ENCODE assay signal across 12 cellular contexts in genomic region chr5:168282120-168282519, GRCh38. TPM values are rescaled to one million over a fixed set of nuclear protein-coding genes. Genes with fewer than 3 reads are reported as not detected.
A peak's percentile ranks its signal among the peaks of the same experiment; 100 is the strongest.
DNase-seq lines count a peak whose midpoint lies in the region; ATAC-seq, FAIRE-seq and TF ChIP-seq lines count a peak whose summit lies in the region.
"Had no signal": no experiment of that assay in that cellular context is flagged by ENCODE, and none has a peak within 500 bp of the region (broad histone marks: within the 10 kb centered on the region; RNA-seq: fewer than 3 reads in every experiment).

No MANE protein-coding gene starts in this region.

- no peak for FAIRE-seq in GM12892 (lab: Jason Lieb, UNC)
- FAIRE-seq: pancreas, TTC549 had no signal

- intact Hi-C loops in upper lobe of right lung (cut with DNase I), result no loop called here

- ATAC-seq in foreskin keratinocyte (peak; percentile 38), upper lobe of right lung (peak; percentile 95)
- ATAC-seq: left colon, PC-3 had no signal

- peaks cover 1% of the 10 kb centered on the region for H3K27me3 ChIP-seq in foreskin keratinocyte
- H3K27me3 ChIP-seq in upper lobe of right lung, result no peaks in the 10 kb centered on the region
- H3K27me3 ChIP-seq: pancreas had no signal

- H3K9me3 ChIP-seq in upper lobe of right lung, result no peaks in the 10 kb centered on the region
- H3K9me3 ChIP-seq: pancreas had no signal

- TF ChIP-seq CTCF in foreskin keratinocyte (conservative IDR thresholded peaks at IDR 0.05) (no peak), upper lobe of right lung (IDR thresholded peaks at IDR 0.05) (no peak)

- no peaks in the 10 kb centered on the region for H3K36me3 ChIP-seq in upper lobe of right lung
- H3K36me3 ChIP-seq: pancreas had no signal

- H3K27ac ChIP-seq in foreskin keratinocyte, result no peak overlapping the region
- no peak overlapping the region for H3K27ac ChIP-seq in upper lobe of right lung
- no peak overlapping the region for H3K27ac ChIP-seq in substantia nigra (ENCODE audit: low read depth, low read length, poor library complexity, severe bottlenecking)
- H3K27ac ChIP-seq: pancreas had no signal

- peak; percentile 68 for DNase-seq in DMS 273 (lab: John Stamatoyannopoulos, UW; ENCODE audit: unreplicated experiment)
- DNase-seq in DMS 273 treated with DMSO at 0.1 percent for 48 hours (lab: John Stamatoyannopoulos, UW), result no peak
- peak; percentile 90 for DNase-seq in SIG-M5 treated with dmso at 0.1 percent for 504 hours (lab: John Stamatoyannopoulos, UW; ENCODE audit: unreplicated experiment)
- DNase-seq in foreskin keratinocyte, result no peak
- peak; percentile 82 for DNase-seq in upper lobe of right lung
- DNase-seq in substantia nigra (lab: John Stamatoyannopoulos, UW), result no peak
- DNase-seq in ecto neural progenitor cell (ENCODE audit: low spot score), result no peak
- no peak for DNase-seq in GM12892 (ENCODE audit: insufficient read length)
- DNase-seq: left colon, pancreas, PC-3 had no signal

- H3K4me3 ChIP-seq in upper lobe of right lung, result no peak overlapping the region
- H3K4me3 ChIP-seq: pancreas had no signal

- H3K4me1 ChIP-seq in foreskin keratinocyte, result no peaks in the 10 kb centered on the region
- no peaks in the 10 kb centered on the region for H3K4me1 ChIP-seq in upper lobe of right lung
- H3K4me1 ChIP-seq: pancreas had no signal

- TF ChIP-seq POLR2A in GM12892 (IDR thresholded peaks at IDR 0.05; ENCODE audit: low read depth, low read length), result no peak

RNA-seq across cellular contexts. Expression of gene WWC1, which starts 9.3 kb away (rescaled TPM):
- total RNA-seq in foreskin keratinocyte (32.7 and 37.9 TPM in 2 replicates), upper lobe of right lung (94.2 TPM)
- polyA plus RNA-seq in foreskin keratinocyte, result 18.1 and 20.1 TPM in 2 replicates
- 4.9 TPM for polyA plus RNA-seq in GM12892 (2012; ENCODE audit: missing spikeins)

Comparison
In these comparisons a context has a peak if more than half of its experiments do, and no peak if none do; other contexts are left out.
1. DNase-seq: peak in DMS 273 (single experiment), SIG-M5 treated with dmso at 0.1 percent for 504 hours (single experiment) and upper lobe of right lung (single experiment); none in DMS 273 treated with DMSO at 0.1 percent for 48 hours (single experiment), foreskin keratinocyte (0 of 2), substantia nigra (0 of 49), ecto neural progenitor cell (single experiment) and GM12892 (single experiment).